ENCODE assay signal across 1 cellular context in genomic region chr19:18220632-18221275, GRCh38.
A peak's percentile ranks its signal among the peaks of the same experiment; 100 is the strongest.
TF ChIP-seq lines count a peak whose summit lies in the region.

No MANE protein-coding gene starts in this region.

TF ChIP-seq in H1, 55 proteins besides CTCF, POLR2A, EP300 and RAD21:
- 0 out of 2 replicates have a peak, but pooled peaks have one; percentile 34 for TF ChIP-seq E2F6 (IDR thresholded peaks at IDR 0.05)
- 0 out of 2 replicates have a peak, but pooled peaks have one; percentile 44 for TF ChIP-seq SP1 (IDR thresholded peaks at IDR 0.05; ENCODE audit: low read depth, low read length)
- TF ChIP-seq POLR2AphosphoS5 (IDR thresholded peaks at IDR 0.05; ENCODE audit: low read depth, low read length) = peak; percentile 28; the same call in 1 of the 2 replicates
- TF ChIP-seq KDM4A (IDR thresholded peaks at IDR 0.05; ENCODE audit: low read depth, low read length, severe bottlenecking) = no peak
- TF ChIP-seq TAF1 (IDR thresholded peaks at IDR 0.05; ENCODE audit: low read depth, low read length) = peak; percentile 64
- TF ChIP-seq MAX (IDR thresholded peaks at IDR 0.05) = peak; percentile 49; the same call in 1 of the 2 replicates
- no peak for TF ChIP-seq BCL11A (IDR thresholded peaks at IDR 0.05; ENCODE audit: low read depth in 2 of 2, low read length in 2 of 2)
